19 cellular contexts compared by ENCODE assay signal in genomic region chr5:97525780-97526179, GRCh38.
DNase-seq lines count a peak whose midpoint lies in the region; ATAC-seq and TF ChIP-seq lines count a peak whose summit lies in the region.
"Had no signal": no experiment of that assay in that cellular context is flagged by ENCODE, and none has a peak within 500 bp of the region (broad histone marks: within the 10 kb centered on the region; RNA-seq: fewer than 3 reads in every experiment).

No MANE protein-coding gene starts in this region.

- H3K36me3 Mint-ChIP-seq in naive thymus-derived CD4-positive, alpha-beta T cell, result no peaks in the 10 kb centered on the region
- H3K36me3 Mint-ChIP-seq in activated CD4-positive, alpha-beta memory T cell treated with anti-CD3 and anti-CD28 coated beads, Interleukin-2, amount 10 ng/mL, durations not matched to agents 7 days and 5 days (ENCODE audit: low read depth), result no peaks in the 10 kb centered on the region

- ATAC-seq in naive thymus-derived CD4-positive, alpha-beta T cell, result peak; percentile 62

- no peak overlapping the region for H3K4me3 Mint-ChIP-seq in naive thymus-derived CD4-positive, alpha-beta T cell
- H3K4me3 Mint-ChIP-seq in activated CD4-positive, alpha-beta memory T cell treated with anti-CD3 and anti-CD28 coated beads, Interleukin-2, amount 10 ng/mL, durations not matched to agents 7 days and 5 days, result no peak overlapping the region

- H3K4me3 ChIP-seq in NB4 (ENCODE audit: low read depth, low read length) (no peak overlapping the region), MG63 (no peak overlapping the region)
- H3K4me3 ChIP-seq in naive thymus-derived CD4-positive, alpha-beta T cell (ENCODE audit: low read length), result no peak overlapping the region
- H3K4me3 ChIP-seq: GM23248, SJCRH30 had no signal

- intact Hi-C loops in naive thymus-derived CD4-positive, alpha-beta T cell (cut with micrococcal nuclease), result no loop called here

- no peak for TF ChIP-seq POLR2A in NB4 (IDR thresholded peaks at IDR 0.05; ENCODE audit: extremely low read depth, insufficient read length)

- CTCF ChIA-PET in naive thymus-derived CD4-positive, alpha-beta T cell (lab: Charles Lee), result no interaction called here
- CTCF ChIA-PET in activated CD4-positive, alpha-beta memory T cell treated with anti-CD3 and anti-CD28 coated beads, Interleukin-2, amount 10 ng/mL, durations not matched to agents 7 days and 5 days (lab: Charles Lee), result no interaction called here

- no peaks in the 10 kb centered on the region for H3K4me1 Mint-ChIP-seq in naive thymus-derived CD4-positive, alpha-beta T cell
- no peaks in the 10 kb centered on the region for H3K4me1 Mint-ChIP-seq in activated CD4-positive, alpha-beta memory T cell treated with anti-CD3 and anti-CD28 coated beads, Interleukin-2, amount 10 ng/mL, durations not matched to agents 7 days and 5 days

- TF ChIP-seq CTCF in NB4 (IDR thresholded peaks at IDR 0.05; ENCODE audit: low read depth, low read length), result no peak

- H3K27ac ChIP-seq in naive thymus-derived CD4-positive, alpha-beta T cell (ENCODE audit: low read depth, low read length), result no peak overlapping the region
- H3K27ac ChIP-seq: 22Rv1, C4-2B, GM23248, SJCRH30 had no signal

- H3K27me3 ChIP-seq in naive thymus-derived CD4-positive, alpha-beta T cell (ENCODE audit: control insufficient read depth in 2 of 2, insufficient read depth in 2 of 2, low read length in 2 of 2), result no peaks in the 10 kb centered on the region
- 0 out of 2 replicates have a peak, but pooled peaks cover 2% of the 10 kb centered on the region for H3K27me3 ChIP-seq in MG63
- H3K27me3 ChIP-seq: SJCRH30 had no signal

- no peaks in the 10 kb centered on the region for H3K9me3 ChIP-seq in naive thymus-derived CD4-positive, alpha-beta T cell (ENCODE audit: control insufficient read depth in 2 of 3, low read length in 3 of 3)
- 0 out of 2 replicates have a peak, but pooled peaks cover 3% of the 10 kb centered on the region for H3K9me3 ChIP-seq in MG63
- H3K9me3 ChIP-seq: SJCRH30 had no signal

- H3K36me3 ChIP-seq in naive thymus-derived CD4-positive, alpha-beta T cell (ENCODE audit: control insufficient read depth in 2 of 3, insufficient read depth in 3 of 3, low read length in 3 of 3), result no peaks in the 10 kb centered on the region
- no peaks in the 10 kb centered on the region for H3K36me3 ChIP-seq in MG63
- H3K36me3 ChIP-seq: SJCRH30 had no signal

- peaks cover 0 to 5% (median 0%) of the 10 kb centered on the region in 11 donors for H3K9me3 Mint-ChIP-seq in naive thymus-derived CD4-positive, alpha-beta T cell
- no peaks in the 10 kb centered on the region for H3K9me3 Mint-ChIP-seq in activated CD4-positive, alpha-beta memory T cell treated with anti-CD3 and anti-CD28 coated beads, Interleukin-2, amount 10 ng/mL, durations not matched to agents 7 days and 5 days

- DNase-seq in DMS53 (lab: John Stamatoyannopoulos, UW) (peak; percentile 7), DMS53 treated with DMSO at 0.1 percent for 48 hours (lab: John Stamatoyannopoulos, UW; ENCODE audit: unreplicated experiment) (no peak), NB4 (ENCODE audit: low read depth) (peak; percentile 54), SKM-1 treated with dmso at 0.1 percent for 144 hours (lab: John Stamatoyannopoulos, UW; ENCODE audit: unreplicated experiment) (peak; percentile 87), MG63 (no peak)
- DNase-seq in naive thymus-derived CD4-positive, alpha-beta T cell, result no peak
- no peak for DNase-seq in activated CD4-positive, alpha-beta memory T cell treated with anti-CD3 and anti-CD28 coated beads, Interleukin-2, amount 10 ng/mL, durations not matched to agents 7 days and 5 days
- DNase-seq in activated CD4-positive, alpha-beta T cell treated with anti-CD3 and anti-CD28 coated beads for 1 hour, result no peak
- DNase-seq: DMS79, GM23248, IMR-90, NCI-H1092 treated with DMSO at 0.1 percent for 48 hours, NCI-H1694, NCI-H446 treated with DMSO at 0.1 percent for 48 hours, NCI-H748 treated with DMSO at 0.1 percent for 48 hours, SJCRH30, T-helper 9 cell had no signal

- POLR2A ChIA-PET in naive thymus-derived CD4-positive, alpha-beta T cell (lab: Charles Lee), result no interaction called here
- POLR2A ChIA-PET in activated CD4-positive, alpha-beta memory T cell treated with anti-CD3 and anti-CD28 coated beads, Interleukin-2, amount 10 ng/mL, durations not matched to agents 7 days and 5 days (lab: Charles Lee), result no interaction called here

- no peak overlapping the region for H3K27ac Mint-ChIP-seq in naive thymus-derived CD4-positive, alpha-beta T cell
- no peak overlapping the region for H3K27ac Mint-ChIP-seq in activated CD4-positive, alpha-beta memory T cell treated with anti-CD3 and anti-CD28 coated beads, Interleukin-2, amount 10 ng/mL, durations not matched to agents 7 days and 5 days

- no peaks in the 10 kb centered on the region for H3K4me1 ChIP-seq in naive thymus-derived CD4-positive, alpha-beta T cell (ENCODE audit: control insufficient read depth in 2 of 2, insufficient read depth in 2 of 2, low read length in 2 of 2)

- H3K27me3 Mint-ChIP-seq in naive thymus-derived CD4-positive, alpha-beta T cell, result peaks cover 0 to 13% (median 4%) of the 10 kb centered on the region in 5 donors
- no peaks in the 10 kb centered on the region for H3K27me3 Mint-ChIP-seq in activated CD4-positive, alpha-beta memory T cell treated with anti-CD3 and anti-CD28 coated beads, Interleukin-2, amount 10 ng/mL, durations not matched to agents 7 days and 5 days

Comparison
In these comparisons a context has a peak if more than half of its experiments do, and no peak if none do; other contexts are left out.
1. DNase-seq: peak in DMS53 (single experiment), NB4 (single experiment) and SKM-1 treated with dmso at 0.1 percent for 144 hours (single experiment); none in DMS53 treated with DMSO at 0.1 percent for 48 hours (single experiment), naive thymus-derived CD4-positive, alpha-beta T cell (0 of 9), activated CD4-positive, alpha-beta memory T cell treated with anti-CD3 and anti-CD28 coated beads, Interleukin-2, amount 10 ng/mL, durations not matched to agents 7 days and 5 days (single experiment), MG63 (single experiment) and activated CD4-positive, alpha-beta T cell treated with anti-CD3 and anti-CD28 coated beads for 1 hour (single experiment).